Comparison of ENCODE assay signal across 8 cellular contexts in the genomic region with DNA sequence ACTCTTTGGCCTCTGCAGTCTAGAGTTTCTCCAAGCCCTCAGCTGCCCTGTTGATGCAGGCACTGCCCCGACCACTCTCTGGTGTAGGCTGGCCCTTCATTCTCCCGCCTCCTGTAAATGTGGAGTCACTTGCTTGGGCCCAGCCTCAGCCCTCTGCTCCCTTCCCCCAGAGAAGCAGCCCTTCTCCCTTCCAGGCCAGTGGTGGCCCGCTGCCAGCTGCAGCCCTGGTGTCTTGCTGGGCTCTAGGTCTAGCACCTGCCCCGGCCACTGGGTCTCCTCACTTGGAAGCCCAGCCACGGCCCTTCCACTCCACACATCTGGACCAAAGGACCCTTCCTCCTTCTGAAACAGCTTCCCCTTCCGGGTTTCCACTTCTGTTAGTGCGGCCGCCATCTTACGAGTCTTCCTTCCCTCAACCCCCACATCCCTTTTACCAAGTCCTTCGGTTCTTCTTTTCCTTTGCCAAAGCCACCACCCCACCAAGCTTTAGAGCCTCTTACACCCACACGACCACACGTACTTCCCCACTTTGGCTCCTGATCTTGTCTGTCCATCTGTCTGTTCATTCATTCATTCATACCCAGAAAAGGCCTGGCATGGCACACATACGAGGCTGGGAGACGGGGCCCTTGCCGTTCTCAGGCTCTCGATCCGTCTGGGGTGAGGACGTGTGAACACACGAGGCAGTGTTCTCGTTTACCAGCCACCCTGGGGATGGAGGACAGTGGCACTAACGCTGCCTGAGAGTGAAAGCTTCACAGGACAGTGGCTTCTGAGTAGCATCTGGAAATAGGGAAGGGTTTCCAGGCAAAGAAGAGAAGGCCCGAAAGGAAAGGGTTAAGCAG.
DNase-seq lines count a peak whose midpoint lies in the region.

No MANE protein-coding gene starts in this region.

- peak overlapping the region; percentile 74 to 91 for H3K9ac ChIP-seq in duodenal mucosa (ENCODE audit: low read depth in 1 of 2, low read length in 2 of 2)

- H3K27ac ChIP-seq in duodenal mucosa (ENCODE audit: low read depth, low read length), result peak overlapping the region; percentile 95

- H3K27me3 ChIP-seq in duodenal mucosa (ENCODE audit: control insufficient read depth in 1 of 2, insufficient read depth in 2 of 2, low read length in 2 of 2), result no peaks in the 10 kb centered on the region

- DNase-seq in Daoy (ENCODE audit: low read depth), result peak; percentile 92
- DNase-seq in NOMO-1 (lab: John Stamatoyannopoulos, UW; ENCODE audit: unreplicated experiment in 2 of 2), result peak; percentile 42 to 52
- peak; percentile 86 for DNase-seq in posterior vena cava (ENCODE audit: low spot score)
- no peak for DNase-seq in NCI-H748 (lab: John Stamatoyannopoulos, UW; ENCODE audit: unreplicated experiment)
- no peak for DNase-seq in 8988T
- DNase-seq in activated CD8-positive, alpha-beta memory T cell treated with anti-CD3 and anti-CD28 coated beads, Interleukin-2, amount 50 U/mL, for 48 hours, result no peak
- no peak for DNase-seq in GM03348 (ENCODE audit: low spot score)

- H3K9me3 ChIP-seq in duodenal mucosa (ENCODE audit: control insufficient read depth in 1 of 2, low read length in 2 of 2), result no peaks in the 10 kb centered on the region

- intact Hi-C loops in posterior vena cava (cut with DNase I), result no loop called here

- H3K4me1 ChIP-seq in duodenal mucosa (ENCODE audit: control insufficient read depth in 1 of 2, insufficient read depth in 2 of 2, low read length in 2 of 2), result peaks cover 60 to 64% of the 10 kb centered on the region in 2 donors

- H3K36me3 ChIP-seq in duodenal mucosa (ENCODE audit: control insufficient read depth in 1 of 2, insufficient read depth in 2 of 2, low read length in 2 of 2), result peaks cover 0 to 5% of the 10 kb centered on the region in 2 donors

- H3K4me3 ChIP-seq in duodenal mucosa (ENCODE audit: low read depth in 1 of 2, low read length in 2 of 2), result peak overlapping the region; percentile 9 to 13

Comparison
In these comparisons a context has a peak if more than half of its experiments do, and no peak if none do; other contexts are left out.
1. DNase-seq: peak in Daoy (single experiment), NOMO-1 (2 of 2) and posterior vena cava (single experiment); none in NCI-H748 (single experiment), 8988T (single experiment), activated CD8-positive, alpha-beta memory T cell treated with anti-CD3 and anti-CD28 coated beads, Interleukin-2, amount 50 U/mL, for 48 hours (single experiment) and GM03348 (single experiment).